Comparison of ENCODE assay signal across 26 cellular contexts in the genomic region with DNA sequence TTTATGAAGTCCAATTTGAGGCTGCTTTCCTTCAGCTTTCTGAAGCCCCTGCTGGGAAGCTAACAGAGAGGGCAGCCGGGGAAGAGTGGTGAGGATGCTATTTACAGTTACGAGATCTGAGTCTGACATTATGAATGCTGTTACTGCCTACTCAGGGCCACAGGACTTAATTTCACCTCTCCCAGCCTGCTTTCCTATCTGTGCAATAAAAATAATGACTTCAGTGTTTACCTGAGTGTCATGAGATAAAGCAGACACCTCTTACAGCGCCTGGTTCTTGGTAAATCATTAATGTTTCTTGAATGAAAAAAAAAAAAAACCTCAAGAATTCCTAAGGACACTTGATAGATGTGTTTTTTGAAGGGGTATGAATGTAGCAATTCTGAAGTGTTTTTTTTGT. TPM values are rescaled to one million over a fixed set of nuclear protein-coding genes. Genes with fewer than 3 reads are reported as not detected.
"Had no signal": no experiment of that assay in that cellular context is flagged by ENCODE, and none has a peak within 500 bp of the region (broad histone marks: within the 10 kb centered on the region; RNA-seq: fewer than 3 reads in every experiment).

No MANE protein-coding gene starts in this region.

- H3K9me3 Mint-ChIP-seq: activated CD4-positive, alpha-beta memory T cell treated with anti-CD3 and anti-CD28 coated beads for 36 hours; activated naive CD8-positive, alpha-beta T cell treated with anti-CD3 and anti-CD28 coated beads, Interleukin-2, amount 10 ng/mL, durations not matched to agents 7 days and 5 days; natural killer cell; stimulated activated memory B cell treated with anti-CD40 and anti-IgM and Interleukin-4, amounts not matched to agents 10 μg/mL and 1 μg/mL and 100 μg/mL, for 72 hours had no signal

- DNase-seq: activated CD4-positive, alpha-beta memory T cell treated with anti-CD3 and anti-CD28 coated beads for 36 hours; activated CD4-positive, alpha-beta T cell treated with anti-CD3 and anti-CD28 coated beads for 48 hours; activated naive CD4-positive, alpha-beta T cell treated with Interleukin-2 at 50 U/mL for 16 hours; activated naive CD8-positive, alpha-beta T cell treated with anti-CD3 and anti-CD28 coated beads, Interleukin-2, amount 10 ng/mL, durations not matched to agents 7 days and 5 days; activated T-cell treated with anti-CD3 and anti-CD28 coated beads, Interleukin-2, amount 50 U/mL, for 48 hours; amniotic stem cell; colonic mucosa; head of caudate nucleus; islet precursor cell; left ventricle myocardium inferior; mammary epithelial cell; natural killer cell; stimulated activated CD4-positive, alpha-beta T cell treated with anti-CD3 and anti-CD28 coated beads, Interleukin-15, amount 100 ng/mL, for 24 hours; stomach; SW 1271; T-helper 17 cell had no signal

- H3K79me2 ChIP-seq: parathyroid adenoma had no signal

- H3K27me3 Mint-ChIP-seq: type B pancreatic cell had no signal

- H3K4me3 Mint-ChIP-seq: activated CD4-positive, alpha-beta memory T cell treated with anti-CD3 and anti-CD28 coated beads for 36 hours; activated naive CD8-positive, alpha-beta T cell treated with anti-CD3 and anti-CD28 coated beads, Interleukin-2, amount 10 ng/mL, durations not matched to agents 7 days and 5 days; mesothelial cell of epicardium; natural killer cell; stimulated activated memory B cell treated with anti-CD40 and anti-IgM and Interleukin-4, amounts not matched to agents 10 μg/mL and 1 μg/mL and 100 μg/mL, for 72 hours; T-helper 17 cell; type B pancreatic cell had no signal

- H3K27ac Mint-ChIP-seq: activated CD4-positive, alpha-beta memory T cell treated with anti-CD3 and anti-CD28 coated beads for 36 hours; activated naive CD8-positive, alpha-beta T cell treated with anti-CD3 and anti-CD28 coated beads, Interleukin-2, amount 10 ng/mL, durations not matched to agents 7 days and 5 days; mesothelial cell of epicardium; natural killer cell; stimulated activated memory B cell treated with anti-CD40 and anti-IgM and Interleukin-4, amounts not matched to agents 10 μg/mL and 1 μg/mL and 100 μg/mL, for 72 hours; T-helper 17 cell; type B pancreatic cell had no signal

- H2AFZ ChIP-seq: parathyroid adenoma had no signal

- H3K4me2 ChIP-seq: smooth muscle cell had no signal

- H3K9me3 ChIP-seq: colonic mucosa, esophagus muscularis mucosa, left ventricle myocardium inferior, stomach had no signal

- H3K36me3 Mint-ChIP-seq: activated CD4-positive, alpha-beta memory T cell treated with anti-CD3 and anti-CD28 coated beads for 36 hours; activated naive CD8-positive, alpha-beta T cell treated with anti-CD3 and anti-CD28 coated beads, Interleukin-2, amount 10 ng/mL, durations not matched to agents 7 days and 5 days; mesothelial cell of epicardium; natural killer cell; stimulated activated memory B cell treated with anti-CD40 and anti-IgM and Interleukin-4, amounts not matched to agents 10 μg/mL and 1 μg/mL and 100 μg/mL, for 72 hours; type B pancreatic cell had no signal

- H3K27me3 ChIP-seq: colonic mucosa, esophagus muscularis mucosa, stomach had no signal

- ATAC-seq: natural killer cell; sciatic nerve; stimulated activated memory B cell treated with anti-CD40 and anti-IgM and Interleukin-4, amounts not matched to agents 10 μg/mL and 1 μg/mL and 100 μg/mL, for 72 hours; T-helper 17 cell had no signal

- H3K4me1 Mint-ChIP-seq: activated naive CD8-positive, alpha-beta T cell treated with anti-CD3 and anti-CD28 coated beads, Interleukin-2, amount 10 ng/mL, durations not matched to agents 7 days and 5 days; mesothelial cell of epicardium; natural killer cell; stimulated activated memory B cell treated with anti-CD40 and anti-IgM and Interleukin-4, amounts not matched to agents 10 μg/mL and 1 μg/mL and 100 μg/mL, for 72 hours; T-helper 17 cell had no signal

- H3K27ac ChIP-seq: colonic mucosa, esophagus muscularis mucosa, left ventricle myocardium inferior, parathyroid adenoma, stomach had no signal

- H3K36me3 ChIP-seq: colonic mucosa, esophagus muscularis mucosa, left ventricle myocardium inferior, stomach had no signal

- H3K4me1 ChIP-seq: colonic mucosa, esophagus muscularis mucosa, left ventricle myocardium inferior, parathyroid adenoma had no signal

- H3K4me3 ChIP-seq: colonic mucosa, esophagus muscularis mucosa, left ventricle myocardium inferior, smooth muscle cell, stomach had no signal

RNA-seq across cellular contexts. Expression of a gene that starts 24.2 kb away (rescaled TPM):
- total RNA-seq: activated CD4-positive, alpha-beta memory T cell treated with anti-CD3 and anti-CD28 coated beads for 36 hours; activated naive CD8-positive, alpha-beta T cell treated with anti-CD3 and anti-CD28 coated beads, Interleukin-2, amount 10 ng/mL, durations not matched to agents 7 days and 5 days; bronchial epithelial cell; colonic mucosa; esophagus muscularis mucosa; frontal cortex; left ventricle myocardium inferior; mammary epithelial cell; mesothelial cell of epicardium; natural killer cell; sciatic nerve; smooth muscle cell; stomach; T-helper 17 cell; temporal lobe had no signal
- polyA plus RNA-seq: mammary epithelial cell, smooth muscle cell, stomach had no signal

RNA-seq across cellular contexts. Expression of a gene that starts 49.3 kb away (rescaled TPM):
- total RNA-seq: activated CD4-positive, alpha-beta memory T cell treated with anti-CD3 and anti-CD28 coated beads for 36 hours; activated naive CD8-positive, alpha-beta T cell treated with anti-CD3 and anti-CD28 coated beads, Interleukin-2, amount 10 ng/mL, durations not matched to agents 7 days and 5 days; bronchial epithelial cell; colonic mucosa; esophagus muscularis mucosa; frontal cortex; left ventricle myocardium inferior; mammary epithelial cell; mesothelial cell of epicardium; natural killer cell; sciatic nerve; smooth muscle cell; stomach; T-helper 17 cell; temporal lobe had no signal
- polyA plus RNA-seq: mammary epithelial cell, smooth muscle cell, stomach had no signal
